33 cellular contexts compared by ENCODE assay signal in genomic region chr11:35947437-35947836, GRCh38.
"Had no signal": no experiment of that assay in that cellular context is flagged by ENCODE, and none has a peak within 500 bp of the region (broad histone marks: within the 10 kb centered on the region; RNA-seq: fewer than 3 reads in every experiment).

No MANE protein-coding gene starts in this region.

- H3K4me3 Mint-ChIP-seq: activated CD4-positive, alpha-beta T cell treated with anti-CD3 and anti-CD28 coated beads for 36 hours; activated naive CD4-positive, alpha-beta T cell treated with anti-CD3 and anti-CD28 coated beads for 36 hours; activated naive CD8-positive, alpha-beta T cell treated with anti-CD3 and anti-CD28 coated beads for 36 hours; dendritic cell treated with granulocyte-macrophage colony-stimulating factor and Interleukin-4, amounts not matched to agents 40 ng/mL and 50 ng/mL, for 4 days; natural killer cell treated with Interleukin-12 subunit alpha and Interleukin-12 subunit beta and Interleukin-15 and Interleukin-18, amount 100 ng/mL, for 72 hours; stimulated activated memory B cell treated with anti-CD40 and anti-IgM and Interleukin-4, amounts not matched to agents 10 μg/mL and 1 μg/mL and 100 μg/mL, for 72 hours; stimulated activated naive CD8-positive, alpha-beta T cell treated with anti-CD3 and anti-CD28 coated beads, Interleukin-15, amount 100 ng/mL, for 72 hours; T-helper 2 cell treated with Interferon-gamma antibody and Interleukin-4, amounts not matched to agents 5 μg/mL and 100 μg/mL, for 36 hours; type B pancreatic cell had no signal

- H3K27ac Mint-ChIP-seq: activated CD4-positive, alpha-beta T cell treated with anti-CD3 and anti-CD28 coated beads for 36 hours; activated naive CD4-positive, alpha-beta T cell treated with anti-CD3 and anti-CD28 coated beads for 36 hours; activated naive CD8-positive, alpha-beta T cell treated with anti-CD3 and anti-CD28 coated beads for 36 hours; dendritic cell treated with granulocyte-macrophage colony-stimulating factor and Interleukin-4, amounts not matched to agents 40 ng/mL and 50 ng/mL, for 4 days; natural killer cell treated with Interleukin-12 subunit alpha and Interleukin-12 subunit beta and Interleukin-15 and Interleukin-18, amount 100 ng/mL, for 72 hours; stimulated activated memory B cell treated with anti-CD40 and anti-IgM and Interleukin-4, amounts not matched to agents 10 μg/mL and 1 μg/mL and 100 μg/mL, for 72 hours; T-helper 2 cell treated with Interferon-gamma antibody and Interleukin-4, amounts not matched to agents 5 μg/mL and 100 μg/mL, for 36 hours; type B pancreatic cell had no signal

- DNase-seq: activated CD4-positive, alpha-beta T cell treated with anti-CD3 and anti-CD28 coated beads for 36 hours; activated CD4-positive, alpha-beta T cell treated with anti-CD3 and anti-CD28 coated beads, Interleukin-2, amount 50 U/mL, for 4 hours; activated CD4-positive, CD25-positive, alpha-beta regulatory T cell; activated CD8-positive, alpha-beta memory T cell treated with anti-CD3 and anti-CD28 coated beads for 24 hours; activated effector memory CD4-positive, alpha-beta T cell treated with anti-CD3 and anti-CD28 coated beads, Interleukin-2, amount 50 U/mL, for 16 hours; activated naive CD4-positive, alpha-beta T cell treated with anti-CD3 and anti-CD28 coated beads for 36 hours; activated naive CD8-positive, alpha-beta T cell treated with anti-CD3 and anti-CD28 coated beads for 36 hours; adrenal gland; caudate nucleus; effector CD4-positive, alpha-beta T cell; islet precursor cell; left ventricle myocardium inferior; mucosa of descending colon; ovary; psoas muscle; stimulated activated CD4-positive, alpha-beta T cell treated with anti-CD3 and anti-CD28 coated beads, Interleukin-1b, Interleukin-23, amount 100 ng/mL, for 48 hours; stimulated activated CD4-positive, alpha-beta T cell treated with anti-CD3 and anti-CD28 coated beads, Interleukin-4, amount 100 ng/mL, for 4 hours; stimulated activated CD8-positive, alpha-beta memory T cell treated with anti-CD3 and anti-CD28 coated beads, Interleukin-4, amount 100 ng/mL, for 48 hours; stimulated activated naive CD8-positive, alpha-beta T cell treated with anti-CD3 and anti-CD28 coated beads, Interleukin-15, amount 100 ng/mL, for 72 hours; substantia nigra; uterus had no signal

- H3K27me3 ChIP-seq: adrenal gland, ascending aorta, gastroesophageal sphincter, hepatocyte, ovary, right atrium auricular region, uterus had no signal

- H3K9me3 Mint-ChIP-seq: activated naive CD4-positive, alpha-beta T cell treated with anti-CD3 and anti-CD28 coated beads for 36 hours; activated naive CD8-positive, alpha-beta T cell treated with anti-CD3 and anti-CD28 coated beads for 36 hours; dendritic cell treated with granulocyte-macrophage colony-stimulating factor and Interleukin-4, amounts not matched to agents 40 ng/mL and 50 ng/mL, for 4 days; natural killer cell treated with Interleukin-12 subunit alpha and Interleukin-12 subunit beta and Interleukin-15 and Interleukin-18, amount 100 ng/mL, for 72 hours; stimulated activated memory B cell treated with anti-CD40 and anti-IgM and Interleukin-4, amounts not matched to agents 10 μg/mL and 1 μg/mL and 100 μg/mL, for 72 hours; stimulated activated naive CD8-positive, alpha-beta T cell treated with anti-CD3 and anti-CD28 coated beads, Interleukin-15, amount 100 ng/mL, for 72 hours; T-helper 2 cell treated with Interferon-gamma antibody and Interleukin-4, amounts not matched to agents 5 μg/mL and 100 μg/mL, for 36 hours; type B pancreatic cell had no signal

- H3K36me3 Mint-ChIP-seq: activated naive CD8-positive, alpha-beta T cell treated with anti-CD3 and anti-CD28 coated beads for 36 hours; natural killer cell treated with Interleukin-12 subunit alpha and Interleukin-12 subunit beta and Interleukin-15 and Interleukin-18, amount 100 ng/mL, for 72 hours; stimulated activated memory B cell treated with anti-CD40 and anti-IgM and Interleukin-4, amounts not matched to agents 10 μg/mL and 1 μg/mL and 100 μg/mL, for 72 hours; type B pancreatic cell had no signal

- ATAC-seq: activated CD4-positive, alpha-beta T cell treated with anti-CD3 and anti-CD28 coated beads for 36 hours; gastroesophageal sphincter; mucosa of descending colon; natural killer cell treated with Interleukin-12 subunit alpha and Interleukin-12 subunit beta and Interleukin-15 and Interleukin-18, amount 100 ng/mL, for 72 hours; psoas muscle; stimulated activated memory B cell treated with anti-CD40 and anti-IgM and Interleukin-4, amounts not matched to agents 10 μg/mL and 1 μg/mL and 100 μg/mL, for 72 hours; stimulated activated naive CD8-positive, alpha-beta T cell treated with anti-CD3 and anti-CD28 coated beads, Interleukin-15, amount 100 ng/mL, for 72 hours had no signal

- H3K4me3 ChIP-seq: adrenal gland, ascending aorta, gastroesophageal sphincter, hepatocyte, left ventricle myocardium inferior, lung, mucosa of descending colon, ovary, psoas muscle, right atrium auricular region, smooth muscle cell, uterus had no signal

- H3K4me1 ChIP-seq: uterus had no signal

- H3K9me3 ChIP-seq: adrenal gland, ascending aorta, gastroesophageal sphincter, left ventricle myocardium inferior, mucosa of descending colon, neutrophil, ovary, psoas muscle, right atrium auricular region, uterus had no signal

- H3K27ac ChIP-seq: adrenal gland, ascending aorta, gastroesophageal sphincter, hepatocyte, left ventricle myocardium inferior, neutrophil, ovary, psoas muscle, right atrium auricular region, uterus had no signal

- H3K4me2 ChIP-seq: hepatocyte, smooth muscle cell had no signal

- H3K36me3 ChIP-seq: adrenal gland, ascending aorta, gastroesophageal sphincter, left ventricle myocardium inferior, neutrophil, ovary, right atrium auricular region, uterus had no signal
